Comparison of ENCODE assay signal across 10 cellular contexts in genomic region chr12:96197503-96198272, GRCh38. TPM values are rescaled to one million over a fixed set of nuclear protein-coding genes. Genes with fewer than 3 reads are reported as not detected.
DNase-seq lines count a peak whose midpoint lies in the region; ATAC-seq and TF ChIP-seq lines count a peak whose summit lies in the region.
"Had no signal": no experiment of that assay in that cellular context is flagged by ENCODE, and none has a peak within 500 bp of the region (broad histone marks: within the 10 kb centered on the region; RNA-seq: fewer than 3 reads in every experiment).

No MANE protein-coding gene starts in this region.

- peak overlapping the region; percentile 87 for H3K4me2 ChIP-seq in osteoblast (ENCODE audit: insufficient read depth, low read length)

- intact Hi-C loops in CD4-positive, alpha-beta memory T cell (cut with micrococcal nuclease) = loop anchor here (5.0 kb wide), 2 partner anchors 290 to 320 kb away; partner anchors contain the start of gene CFAP54

- DNase-seq in CD4-positive, alpha-beta memory T cell = no peak
- DNase-seq in NCI-H460 (ENCODE audit: extremely low read depth, low read depth) = peak; percentile 74
- DNase-seq in endothelial cell (ENCODE audit: low spot score) = no peak
- DNase-seq in osteoblast (ENCODE audit: insufficient read length, low spot score, missing footprints) = peak; percentile 96
- DNase-seq in NK-92 (lab: John Stamatoyannopoulos, UW; ENCODE audit: unreplicated experiment) = no peak
- DNase-seq in NCI-H2171 treated with DMSO at 0.1 percent for 48 hours (lab: John Stamatoyannopoulos, UW) = no peak
- DNase-seq: NCI-H2107 had no signal

- H3K36me3 Mint-ChIP-seq in CD4-positive, alpha-beta memory T cell = peaks cover 14 to 21% of the 10 kb centered on the region in 2 donors
- H3K36me3 Mint-ChIP-seq in endothelial cell (ENCODE audit: low read depth, unreplicated experiment) = peaks cover 49% of the 10 kb centered on the region

- H3K27me3 ChIP-seq in CD4-positive, alpha-beta memory T cell (ENCODE audit: insufficient read depth, low read length) = no peaks in the 10 kb centered on the region
- no peaks in the 10 kb centered on the region for H3K27me3 ChIP-seq in osteoblast (ENCODE audit: insufficient read depth, low read length)
- H3K27me3 ChIP-seq: cardiac muscle cell had no signal

- peak overlapping the region; percentile 71 for H3K27ac ChIP-seq in CD4-positive, alpha-beta memory T cell (ENCODE audit: low read depth, low read length)
- H3K27ac ChIP-seq in osteoblast (ENCODE audit: low read depth, low read length) = peak overlapping the region; percentile 100
- H3K27ac ChIP-seq: cardiac muscle cell had no signal

- POLR2A ChIA-PET in CD4-positive, alpha-beta memory T cell (lab: Charles Lee; ENCODE audit: partially characterized antibody) = interaction anchor here (1.5 to 6.6 kb wide), 3 partner anchors 11 to 202 kb away, joined by 3 to 233 read pairs (median 5); partner anchors contain the start of gene CDK17

- ATAC-seq in HG03565 (IDR thresholded peaks at IDR 0.05; ENCODE audit: unreplicated experiment) (no peak), GM18498 (IDR thresholded peaks at IDR 0.05; ENCODE audit: unreplicated experiment) (no peak)

- H4K20me1 ChIP-seq in osteoblast (ENCODE audit: insufficient read depth, low read length) = no peaks in the 10 kb centered on the region

- CTCF ChIA-PET in CD4-positive, alpha-beta memory T cell (lab: Charles Lee; ENCODE audit: partially characterized antibody) = interaction anchor here (13.9 kb wide), 1 partner anchor 15 kb away, joined by 149 read pairs; no protein-coding TSS in a partner anchor

- peak overlapping the region; percentile 93 to 100 (median 98) for H3K4me3 Mint-ChIP-seq in CD4-positive, alpha-beta memory T cell
- peak overlapping the region; percentile 100 for H3K4me3 Mint-ChIP-seq in endothelial cell (ENCODE audit: unreplicated experiment)

- no peaks in the 10 kb centered on the region for H3K27me3 Mint-ChIP-seq in CD4-positive, alpha-beta memory T cell
- peaks cover 21% of the 10 kb centered on the region for H3K27me3 Mint-ChIP-seq in endothelial cell (ENCODE audit: unreplicated experiment)

- peak overlapping the region; percentile 80 to 100 (median 96) for H3K27ac Mint-ChIP-seq in CD4-positive, alpha-beta memory T cell
- peak overlapping the region; percentile 99 for H3K27ac Mint-ChIP-seq in endothelial cell (ENCODE audit: unreplicated experiment)

- H3K36me3 ChIP-seq in CD4-positive, alpha-beta memory T cell (ENCODE audit: insufficient read depth, low read length) = no peaks in the 10 kb centered on the region
- no peaks in the 10 kb centered on the region for H3K36me3 ChIP-seq in osteoblast (ENCODE audit: insufficient read depth, low read length)
- H3K36me3 ChIP-seq: cardiac muscle cell had no signal

- H3K9me3 ChIP-seq in CD4-positive, alpha-beta memory T cell (ENCODE audit: control insufficient read depth in 1 of 2, low read length in 2 of 2) = no peaks in the 10 kb centered on the region
- H3K9me3 ChIP-seq in osteoblast (ENCODE audit: low read depth, low read length) = no peaks in the 10 kb centered on the region

- H3K4me1 Mint-ChIP-seq in CD4-positive, alpha-beta memory T cell = peaks cover 42 to 68% (median 54%) of the 10 kb centered on the region in 4 donors
- H3K4me1 Mint-ChIP-seq in endothelial cell (ENCODE audit: unreplicated experiment) = peaks cover 59% of the 10 kb centered on the region

- H3K79me2 ChIP-seq in osteoblast (ENCODE audit: insufficient read depth, low read length) = peaks cover 58% of the 10 kb centered on the region

- H2AFZ ChIP-seq in osteoblast (ENCODE audit: low read length) = no peak overlapping the region

- H3K9me3 Mint-ChIP-seq in CD4-positive, alpha-beta memory T cell = peaks cover 0 to 5% (median 0%) of the 10 kb centered on the region in 8 donors
- no peaks in the 10 kb centered on the region for H3K9me3 Mint-ChIP-seq in endothelial cell (ENCODE audit: unreplicated experiment)

- TF ChIP-seq CTCF in endothelial cell (IDR thresholded peaks at IDR 0.05; ENCODE audit: unreplicated experiment) = no peak
- no peak for TF ChIP-seq CTCF in osteoblast (IDR thresholded peaks at IDR 0.05; ENCODE audit: extremely low read depth, low read depth, low read length)

- H3K4me1 ChIP-seq in CD4-positive, alpha-beta memory T cell (ENCODE audit: insufficient read depth, low read length) = peaks cover 74% of the 10 kb centered on the region
- peaks cover 38% of the 10 kb centered on the region for H3K4me1 ChIP-seq in osteoblast (ENCODE audit: insufficient read depth, low read length)

- H3K4me3 ChIP-seq in CD4-positive, alpha-beta memory T cell (ENCODE audit: low read length in 2 of 2) = no peak overlapping the region
- H3K4me3 ChIP-seq in osteoblast (ENCODE audit: insufficient read depth, low read length) = no peak overlapping the region
- H3K4me3 ChIP-seq: cardiac muscle cell had no signal

RNA-seq across cellular contexts. Expression of gene ELK3, which starts 3.5 kb away (rescaled TPM):
- 10 to 100 TPM; 56.4 to 56.5 TPM for total RNA-seq in CD4-positive, alpha-beta memory T cell
- 10 to 100 TPM; 20.8 to 56.5 TPM for polyA plus RNA-seq in CD4-positive, alpha-beta memory T cell
- total RNA-seq in NCI-H460 (2014; rRNA removed; shearing (Covaris generic)) = 12.6 and 13.5 TPM in 2 replicates
- 6.0 and 10.0 TPM in 2 replicates for polyA plus RNA-seq in NCI-H460 (2014; cell fraction: nucleus; rRNA removed)
- total RNA-seq in endothelial cell (ENCODE audit: unreplicated experiment) (294 TPM), osteoblast (27.5 and 30.1 TPM in 2 replicates)

Comparison
In these comparisons a context has a peak if more than half of its experiments do, and no peak if none do; other contexts are left out.
1. DNase-seq: peak in NCI-H460 (single experiment) and osteoblast (single experiment); none in CD4-positive, alpha-beta memory T cell (0 of 5), endothelial cell (single experiment), NK-92 (single experiment) and NCI-H2171 treated with DMSO at 0.1 percent for 48 hours (single experiment).